Comparison of ENCODE assay signal across 8 cellular contexts in the genomic region with DNA sequence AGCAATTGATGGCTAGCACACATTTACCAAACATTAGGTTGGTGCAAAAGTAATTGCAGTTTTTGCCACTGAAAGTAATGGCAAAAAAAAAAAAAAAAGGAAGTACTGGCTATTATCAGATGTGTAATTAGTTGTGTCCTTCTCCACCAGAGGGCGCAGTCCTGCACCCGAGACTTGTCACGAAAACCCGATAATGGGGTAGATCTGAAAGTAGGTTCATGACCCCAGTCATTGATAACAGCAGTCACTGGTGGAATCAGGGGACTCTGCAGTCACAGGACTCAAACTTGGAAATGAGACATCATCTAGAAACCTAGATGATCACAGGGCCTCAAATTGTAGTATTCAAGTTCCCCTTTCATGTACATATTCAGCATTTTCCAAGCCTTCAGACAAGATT.
DNase-seq lines count a peak whose midpoint lies in the region; ATAC-seq and TF ChIP-seq lines count a peak whose summit lies in the region.

No MANE protein-coding gene starts in this region.

- H2AFZ ChIP-seq in parathyroid adenoma = peak overlapping the region; percentile 29

- no peaks in the 10 kb centered on the region for H3K4me1 ChIP-seq in parathyroid adenoma

- DNase-seq in 8988T = peak; percentile 41
- peak; percentile 64 for DNase-seq in NOMO-1 treated with DMSO at 0.1 percent for 48 hours (lab: John Stamatoyannopoulos, UW; ENCODE audit: unreplicated experiment)
- DNase-seq in activated CD8-positive, alpha-beta memory T cell treated with anti-CD3 and anti-CD28 coated beads, Interleukin-2, amount 50 U/mL, for 1 hour (ENCODE audit: extremely low read depth) = peak; percentile 32
- DNase-seq in fibroblast of pulmonary artery (ENCODE audit: low read depth) = peak; percentile 64

- H3K27me3 ChIP-seq in parathyroid adenoma (ENCODE audit: control insufficient read depth, insufficient read depth, low read length) = no peaks in the 10 kb centered on the region

- H3K4me3 ChIP-seq in fibroblast of pulmonary artery (replicated peaks; ENCODE audit: low read depth, low read length) (no peak overlapping the region), parathyroid adenoma (ENCODE audit: low read depth, low read length) (no peak overlapping the region)

- ATAC-seq in HG03097 (IDR thresholded peaks at IDR 0.05; ENCODE audit: low FRiP score, unreplicated experiment) (peak; percentile 78), GM21390 (IDR thresholded peaks at IDR 0.05; ENCODE audit: unreplicated experiment) (no peak)

- TF ChIP-seq CTCF in GM12874 (IDR thresholded peaks at IDR 0.05; ENCODE audit: insufficient read depth, low read depth, low read length) = peak; percentile 31; the same call in 1 of the 2 replicates
- TF ChIP-seq CTCF in fibroblast of pulmonary artery (IDR thresholded peaks at IDR 0.05; ENCODE audit: low read length, missing control alignments) = peak; percentile 56
- TF ChIP-seq CTCF in parathyroid adenoma (IDR thresholded peaks at IDR 0.05) = peak; percentile 27

- no peak overlapping the region for H3K27ac ChIP-seq in parathyroid adenoma

- H3K4me2 ChIP-seq in parathyroid adenoma (ENCODE audit: low read length) = no peak overlapping the region

- H3K79me2 ChIP-seq in parathyroid adenoma = no peaks in the 10 kb centered on the region

- H3K9ac ChIP-seq in parathyroid adenoma = no peak overlapping the region

- no peaks in the 10 kb centered on the region for H3K9me3 ChIP-seq in parathyroid adenoma (ENCODE audit: control insufficient read depth, low read length)

- no peaks in the 10 kb centered on the region for H3K36me3 ChIP-seq in parathyroid adenoma (ENCODE audit: control insufficient read depth, insufficient read depth, low read length)
